ENCODE assay signal across 8 cellular contexts in genomic region chr3:149247929-149248691, GRCh38. TPM values are rescaled to one million over a fixed set of nuclear protein-coding genes. Genes with fewer than 3 reads are reported as not detected.
A peak's percentile ranks its signal among the peaks of the same experiment; 100 is the strongest.
DNase-seq lines count a peak whose midpoint lies in the region; ATAC-seq lines count a peak whose summit lies in the region.

No MANE protein-coding gene starts in this region.

- H3K9me2 ChIP-seq in Karpas-422 (replicated peaks; ENCODE audit: insufficient read depth, low read length) = no peaks in the 10 kb centered on the region

- H3K9me3 ChIP-seq in Karpas-422 (ENCODE audit: low read length) = no peaks in the 10 kb centered on the region

- H3K9ac ChIP-seq in Karpas-422 (ENCODE audit: low read length) = peak overlapping the region; percentile 30

- H3K36me3 ChIP-seq in Karpas-422 (ENCODE audit: insufficient read depth, low read length) = no peaks in the 10 kb centered on the region

- no peaks in the 10 kb centered on the region for H3K79me2 ChIP-seq in Karpas-422 (ENCODE audit: low read length)

- H3K4me3 ChIP-seq in Karpas-422 (ENCODE audit: low read length) = peak overlapping the region; percentile 50

- DNase-seq in Karpas-422 (peak; percentile 76), dermis blood vessel endothelial cell (peak; percentile 37), NCI-H82 treated with DMSO at 0.1 percent for 48 hours (lab: John Stamatoyannopoulos, UW; ENCODE audit: unreplicated experiment) (no peak), NCI-H1048 (lab: John Stamatoyannopoulos, UW) (no peak), cerebellar cortex (ENCODE audit: low spot score) (no peak)

- H3K4me2 ChIP-seq in Karpas-422 (ENCODE audit: low read depth, low read length, poor library complexity, severe bottlenecking) = peak overlapping the region; percentile 88

- peak overlapping the region; percentile 79 for H3K27ac ChIP-seq in Karpas-422 (ENCODE audit: low read length)

- ATAC-seq in GM18508 (IDR thresholded peaks at IDR 0.05; ENCODE audit: insufficient read depth, unreplicated experiment) (peak; percentile 52), GM21576 (IDR thresholded peaks at IDR 0.05; ENCODE audit: unreplicated experiment) (peak; percentile 45), GM19324 (IDR thresholded peaks at IDR 0.05; ENCODE audit: low FRiP score, unreplicated experiment) (no peak)

- H3K27me3 ChIP-seq in Karpas-422 (ENCODE audit: low read length) = no peaks in the 10 kb centered on the region

- peak overlapping the region; percentile 51 for H2AFZ ChIP-seq in Karpas-422 (ENCODE audit: low read length)

- no peaks in the 10 kb centered on the region for H4K20me1 ChIP-seq in Karpas-422 (ENCODE audit: insufficient read depth, low read depth, low read length)

- peaks cover 76% of the 10 kb centered on the region for H3K4me1 ChIP-seq in Karpas-422 (ENCODE audit: low read length)

RNA-seq across cellular contexts. Expression of gene CP, which starts 26.5 kb away (rescaled TPM):
- total RNA-seq in Karpas-422 (2014; rRNA removed; shearing (Covaris generic); ENCODE audit: low replicate concordance) = not detected in 2 replicates
- 0.70 and 1.0 TPM in 2 replicates for total RNA-seq in dermis blood vessel endothelial cell

Comparison
In these comparisons a context has a peak if more than half of its experiments do, and no peak if none do; other contexts are left out.
1. DNase-seq: peak in Karpas-422 (single experiment) and dermis blood vessel endothelial cell (single experiment); none in NCI-H82 treated with DMSO at 0.1 percent for 48 hours (single experiment), NCI-H1048 (single experiment) and cerebellar cortex (single experiment).